ENCODE assay signal across 1 cellular context in genomic region chr16:30922420-30922959, GRCh38.
TF ChIP-seq lines count a peak whose summit lies in the region.

No MANE protein-coding gene starts in this region.

TF ChIP-seq in K562, 482 proteins besides CTCF, POLR2A, EP300 and RAD21 (continued from another document and continues in another):
- TF ChIP-seq NFE2 (IDR thresholded peaks at IDR 0.05; ENCODE audit: low read depth) (no peak; the same call in 1 of the 2 replicates), SIX5 (IDR thresholded peaks at IDR 0.05; ENCODE audit: borderline replicate concordance in 1 of 2, insufficient read depth in 1 of 2, low read depth in 1 of 2, low read length in 2 of 2) (peak; percentile 95 to 99), ZNF134 (CRISPR knock-in tag; conservative IDR thresholded peaks at IDR 0.05) (peak; percentile 72), NONO (IDR thresholded peaks at IDR 0.05; ENCODE audit: low read depth in 2 of 2, low read length in 1 of 2) (no peak), RREB1 (CRISPR knock-in tag; IDR thresholded peaks at IDR 0.05) (no peak), MAX (CRISPR knock-in tag; IDR thresholded peaks at IDR 0.05) (no peak), SFPQ (IDR thresholded peaks at IDR 0.05; ENCODE audit: low read depth, low read length) (no peak), PURB (CRISPR knock-in tag; IDR thresholded peaks at IDR 0.05; ENCODE audit: low read depth) (no peak), ATF1 (CRISPR knock-in tag; IDR thresholded peaks at IDR 0.05) (peak; percentile 58; the same call in 1 of the 2 replicates), ATF1 (tag; IDR thresholded peaks at IDR 0.05) (peak; percentile 97), ZBTB1 (CRISPR knock-in tag; IDR thresholded peaks at IDR 0.05; ENCODE audit: borderline replicate concordance, low read depth) (no peak), ZNF764 (CRISPR knock-in tag; IDR thresholded peaks at IDR 0.05; ENCODE audit: low read depth) (no peak), ZNF277 (CRISPR knock-in tag; IDR thresholded peaks at IDR 0.05; ENCODE audit: borderline replicate concordance) (no peak), AFF1 (IDR thresholded peaks at IDR 0.05; ENCODE audit: low read depth in 1 of 2, partially characterized antibody in 2 of 2) (peak in 1 of 2 experiments; percentile 97), CBFA2T2 (conservative IDR thresholded peaks at IDR 0.05) (no peak), TBP (optimal IDR thresholded peaks at IDR 0.05; ENCODE audit: low read depth, low read length) (no peak), ZNF384 (IDR thresholded peaks at IDR 0.05; ENCODE audit: low read depth, low read length) (no peak), HMGN3 (IDR thresholded peaks at IDR 0.05; ENCODE audit: borderline replicate concordance, extremely low read depth, insufficient read length, low read depth, low read length) (no peak), MAFK (IDR thresholded peaks at IDR 0.05; ENCODE audit: low read length) (no peak), SAFB (IDR thresholded peaks at IDR 0.05; ENCODE audit: borderline replicate concordance, low read depth, low read length) (no peak), ZFX (CRISPR knock-in tag; IDR thresholded peaks at IDR 0.05) (peak; percentile 52), TRIM24 (IDR thresholded peaks at IDR 0.05) (no peak), SRSF7 (optimal IDR thresholded peaks at IDR 0.05; ENCODE audit: low read depth, low read length) (no peak), CCNT2 (IDR thresholded peaks at IDR 0.05; ENCODE audit: borderline replicate concordance, extremely low read depth, insufficient read length, low read depth, low read length) (no peak), ZEB2 (IDR thresholded peaks at IDR 0.05) (no peak), RBM25 (IDR thresholded peaks at IDR 0.05; ENCODE audit: low read depth, low read length, severe bottlenecking) (no peak), ZNF318 (IDR thresholded peaks at IDR 0.05; ENCODE audit: borderline replicate concordance in 1 of 2, low read depth in 1 of 2) (no peak), ZNF766 (CRISPR knock-in tag; conservative IDR thresholded peaks at IDR 0.05) (peak; percentile 97), NCOR1 (IDR thresholded peaks at IDR 0.05) (no peak), SRF (CRISPR knock-in tag; IDR thresholded peaks at IDR 0.05) (no peak), TRIM25 (IDR thresholded peaks at IDR 0.05; ENCODE audit: borderline replicate concordance) (no peak), ATF4 (CRISPR knock-in tag; IDR thresholded peaks at IDR 0.05) (peak; percentile 81)
